Comparison of ENCODE assay signal across 8 cellular contexts in genomic region chr17:57868007-57868774, GRCh38. TPM values are rescaled to one million over a fixed set of nuclear protein-coding genes. Genes with fewer than 3 reads are reported as not detected.
DNase-seq lines count a peak whose midpoint lies in the region; ATAC-seq, FAIRE-seq and TF ChIP-seq lines count a peak whose summit lies in the region.

No MANE protein-coding gene starts in this region.

- H3K23ac ChIP-seq in mesendoderm (ENCODE audit: low read length) = no peak overlapping the region

- FAIRE-seq in urothelium cell line (lab: Jason Lieb, UNC) = peak; percentile 99

- H3K27ac Mint-ChIP-seq in CD8-positive, alpha-beta T cell = no peak overlapping the region
- no peak overlapping the region for H3K27ac Mint-ChIP-seq in Caco-2 (ENCODE audit: unreplicated experiment)

- peak overlapping the region; percentile 74 for H3K56ac ChIP-seq in mesendoderm (ENCODE audit: low read length)

- no peaks in the 10 kb centered on the region for H3K9me3 Mint-ChIP-seq in CD8-positive, alpha-beta T cell
- no peaks in the 10 kb centered on the region for H3K9me3 Mint-ChIP-seq in Caco-2 (ENCODE audit: unreplicated experiment)

- H3K4ac ChIP-seq in mesendoderm (ENCODE audit: low read depth, low read length) = no peak overlapping the region

- H2BK15ac ChIP-seq in mesendoderm (replicated peaks; ENCODE audit: low read depth) = no peak overlapping the region

- no peaks in the 10 kb centered on the region for H3K79me1 ChIP-seq in mesendoderm (ENCODE audit: low read length)

- no peaks in the 10 kb centered on the region for H3K36me3 Mint-ChIP-seq in CD8-positive, alpha-beta T cell
- peaks cover 14% of the 10 kb centered on the region for H3K36me3 Mint-ChIP-seq in Caco-2 (ENCODE audit: insufficient read depth, unreplicated experiment)

- POLR2A ChIA-PET in CD8-positive, alpha-beta T cell (lab: Charles Lee) = interaction anchor here (1.6 kb wide), 1 partner anchor 18 kb away, joined by 4 read pairs; the partner anchor contains the start of gene MRPS23
- POLR2A ChIA-PET in RWPE1 (lab: Yijun Ruan, JAX; ENCODE audit: low non-redundant PET) = no interaction called here
- POLR2A ChIA-PET in Caco-2 (lab: Charles Lee) = no interaction called here

- ATAC-seq in CD8-positive, alpha-beta T cell = peak; percentile 51
- peak; percentile 62 for ATAC-seq in GM18873 (IDR thresholded peaks at IDR 0.05; ENCODE audit: low FRiP score, unreplicated experiment)
- peak; percentile 89 for ATAC-seq in HG03354 (IDR thresholded peaks at IDR 0.05; ENCODE audit: poor library complexity, severe bottlenecking, unreplicated experiment)

- peak overlapping the region; percentile 30 for H3K18ac ChIP-seq in mesendoderm (ENCODE audit: low read length)

- no peak overlapping the region for H3K4me2 ChIP-seq in mesendoderm (ENCODE audit: low read length)

- no peak overlapping the region for H4K8ac ChIP-seq in mesendoderm (ENCODE audit: low read depth, low read length)

- H3K9me3 ChIP-seq in CD8-positive, alpha-beta T cell (ENCODE audit: low read length) = no peaks in the 10 kb centered on the region
- H3K9me3 ChIP-seq in duodenal mucosa (ENCODE audit: control insufficient read depth in 1 of 2, low read length in 2 of 2) (no peaks in the 10 kb centered on the region), Caco-2 (no peaks in the 10 kb centered on the region)

- peak in 5 of 7 experiments; percentile 20 to 60 (median 21) for DNase-seq in CD8-positive, alpha-beta T cell
- DNase-seq in RWPE1 (ENCODE audit: low spot score) (peak; percentile 98), mesendoderm (peak; percentile 93), urothelium cell line (ENCODE audit: low spot score) (peak; percentile 98), Caco-2 (no peak)

- H2AK5ac ChIP-seq in mesendoderm (ENCODE audit: low read length) = peak overlapping the region; percentile 52

- peaks cover 2% of the 10 kb centered on the region for H3K27me3 ChIP-seq in CD8-positive, alpha-beta T cell (ENCODE audit: insufficient read depth, low read length)
- H3K27me3 ChIP-seq in duodenal mucosa (ENCODE audit: control insufficient read depth in 1 of 2, insufficient read depth in 2 of 2, low read length in 2 of 2) (no peaks in the 10 kb centered on the region), mesendoderm (ENCODE audit: insufficient read depth, low read length, poor library complexity) (no peaks in the 10 kb centered on the region), Caco-2 (replicated peaks; ENCODE audit: control insufficient read depth, insufficient read depth, low read length) (no peaks in the 10 kb centered on the region)

- intact Hi-C loops in CD8-positive, alpha-beta T cell (cut with DNase I, micrococcal nuclease) = no loop called here
- intact Hi-C loops in Caco-2 (cut with micrococcal nuclease; ENCODE audit: unreplicated experiment) = no loop called here

- H3K79me2 ChIP-seq in mesendoderm (ENCODE audit: control insufficient read depth, insufficient read depth, low read length) = no peaks in the 10 kb centered on the region

- H2BK5ac ChIP-seq in mesendoderm (ENCODE audit: low read length) = peak overlapping the region; percentile 35

- no peaks in the 10 kb centered on the region for H3K36me3 ChIP-seq in CD8-positive, alpha-beta T cell (ENCODE audit: insufficient read depth, low read length)
- H3K36me3 ChIP-seq in duodenal mucosa (ENCODE audit: control insufficient read depth in 1 of 2, insufficient read depth in 2 of 2, low read length in 2 of 2) (peaks cover 0 to 10% of the 10 kb centered on the region in 2 donors), mesendoderm (ENCODE audit: control insufficient read depth, insufficient read depth, low read length) (no peaks in the 10 kb centered on the region), Caco-2 (ENCODE audit: control insufficient read depth, insufficient read depth, low read length) (peaks cover 1% of the 10 kb centered on the region; the same call in 1 of the 2 replicates)

- no peak overlapping the region for H2BK120ac ChIP-seq in mesendoderm (ENCODE audit: low read depth, low read length)

- H3K4me3 Mint-ChIP-seq in CD8-positive, alpha-beta T cell = no peak overlapping the region
- H3K4me3 Mint-ChIP-seq in Caco-2 (ENCODE audit: unreplicated experiment) = no peak overlapping the region

- H3K27me3 Mint-ChIP-seq in CD8-positive, alpha-beta T cell (ENCODE audit: low read depth) = peaks cover 7% of the 10 kb centered on the region
- no peaks in the 10 kb centered on the region for H3K27me3 Mint-ChIP-seq in Caco-2 (ENCODE audit: insufficient read depth, unreplicated experiment)

- WGBS in mesendoderm (ENCODE audit: extremely low coverage, insufficient coverage, low lambda C conversion rate) = no CpG with 5 or more reads among the region's 18 CpGs

- no peak overlapping the region for H3K4me3 ChIP-seq in CD8-positive, alpha-beta T cell (ENCODE audit: low read depth, low read length)
- H3K4me3 ChIP-seq in duodenal mucosa (ENCODE audit: low read depth in 1 of 2, low read length in 2 of 2) = peak overlapping the region in 1 of 2 donors; percentile 10
- H3K4me3 ChIP-seq in mesendoderm (ENCODE audit: low read length) = no peak overlapping the region
- H3K4me3 ChIP-seq in Caco-2 (ENCODE audit: low read depth, low read length) = no peak overlapping the region

- H3K27ac ChIP-seq in CD8-positive, alpha-beta T cell (ENCODE audit: low read depth, low read length) = no peak overlapping the region
- H3K27ac ChIP-seq in RWPE1 (peak overlapping the region; percentile 97), duodenal mucosa (ENCODE audit: low read depth, low read length) (peak overlapping the region; percentile 53), mesendoderm (ENCODE audit: low read depth, low read length) (peak overlapping the region; percentile 60)

- peaks cover 10% of the 10 kb centered on the region for H3K4me1 ChIP-seq in CD8-positive, alpha-beta T cell (ENCODE audit: insufficient read depth, low read length)
- peaks cover 26 to 32% of the 10 kb centered on the region in 2 donors for H3K4me1 ChIP-seq in duodenal mucosa (ENCODE audit: control insufficient read depth in 1 of 2, insufficient read depth in 2 of 2, low read length in 2 of 2)
- H3K4me1 ChIP-seq in mesendoderm (ENCODE audit: control insufficient read depth, low read depth, low read length) = peaks cover 5% of the 10 kb centered on the region
- no peaks in the 10 kb centered on the region for H3K4me1 ChIP-seq in Caco-2

- no peak overlapping the region for H4K5ac ChIP-seq in mesendoderm (ENCODE audit: low read length)

- no peak overlapping the region for H3K9ac ChIP-seq in duodenal mucosa (ENCODE audit: low read depth in 1 of 2, low read length in 2 of 2)
- peak overlapping the region; percentile 33 for H3K9ac ChIP-seq in mesendoderm (ENCODE audit: low read length)

- TF ChIP-seq CTCF in CD8-positive, alpha-beta T cell (IDR thresholded peaks at IDR 0.05) = no peak
- peak; percentile 59 for TF ChIP-seq CTCF in RWPE1 (conservative IDR thresholded peaks at IDR 0.05; ENCODE audit: low read depth)
- TF ChIP-seq CTCF in Caco-2 (IDR thresholded peaks at IDR 0.05; ENCODE audit: insufficient read depth in 1 of 2, low read depth in 1 of 2, low read length in 1 of 2, severe bottlenecking in 1 of 2, unreplicated experiment in 1 of 2) = no peak

- H3K4me1 Mint-ChIP-seq in CD8-positive, alpha-beta T cell (ENCODE audit: low read depth) = peaks cover 14% of the 10 kb centered on the region
- H3K4me1 Mint-ChIP-seq in Caco-2 (ENCODE audit: low read depth, unreplicated experiment) = peaks cover 6% of the 10 kb centered on the region

- CTCF ChIA-PET in CD8-positive, alpha-beta T cell (lab: Charles Lee) = interaction anchor here (0.6 to 7.6 kb wide), 4 partner anchors 10 to 759 kb away, joined by 3 to 59 read pairs (median 4); no protein-coding TSS in a partner anchor
- CTCF ChIA-PET in RWPE1 (lab: Yijun Ruan, JAX) = interaction anchor here (0.6 to 2.0 kb wide), 5 partner anchors 10 to 789 kb away, joined by 3 to 9 read pairs (median 4); no protein-coding TSS in a partner anchor
- CTCF ChIA-PET in Caco-2 (lab: Charles Lee) = interaction anchor here (0.6 kb wide), 1 partner anchor 95 kb away, joined by 3 read pairs; no protein-coding TSS in a partner anchor

- BruUV-seq in Caco-2 (replicated peaks; lab: Mats Ljungman, UMichigan) = no TSS peak

RNA-seq across cellular contexts. Expression of gene MRPS23, which starts 18.3 kb away (rescaled TPM):
- 10 to 100 TPM; 16.2 to 17.2 TPM for total RNA-seq in CD8-positive, alpha-beta T cell
- polyA plus RNA-seq in mesendoderm (2013, experiment 1 of 2) = 33.9 TPM
- polyA plus RNA-seq in mesendoderm (2013, experiment 2 of 2) = 35.9 TPM
- 72.9 and 75.1 TPM in 2 replicates for total RNA-seq in Caco-2 (2022)

Comparison
In these comparisons a context has a peak if more than half of its experiments do, and no peak if none do; other contexts are left out.
1. DNase-seq: peak in CD8-positive, alpha-beta T cell (5 of 7), RWPE1 (single experiment), mesendoderm (single experiment) and urothelium cell line (single experiment); none in Caco-2 (0 of 2).
2. Peak in every context shown above with its lines, with median percentiles within 50 percentile points of each other: ATAC-seq.